11 cellular contexts compared by ENCODE assay signal in the genomic region with DNA sequence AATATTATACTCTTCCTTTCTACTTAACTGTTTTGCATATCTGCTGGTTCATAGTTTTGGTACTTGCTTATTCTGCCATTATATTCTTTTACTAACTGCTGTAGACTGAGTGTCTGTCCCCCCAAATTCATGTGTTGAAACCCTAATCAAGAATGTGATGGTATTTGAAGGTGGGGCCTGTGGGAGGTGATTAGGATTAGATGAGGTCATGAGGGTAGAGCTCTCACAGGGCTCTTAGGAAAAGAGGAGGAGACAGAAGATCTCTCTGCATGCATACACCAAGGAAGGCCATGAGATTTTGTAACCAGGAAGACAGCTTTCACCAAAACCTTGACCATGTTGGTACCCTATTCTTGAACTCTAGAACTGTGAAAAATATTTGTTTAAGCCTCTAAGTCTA.
DNase-seq lines count a peak whose midpoint lies in the region; ATAC-seq and TF ChIP-seq lines count a peak whose summit lies in the region.
"Had no signal": no experiment of that assay in that cellular context is flagged by ENCODE, and none has a peak within 500 bp of the region (broad histone marks: within the 10 kb centered on the region; RNA-seq: fewer than 3 reads in every experiment).

No MANE protein-coding gene starts in this region.

- H3K9me3 ChIP-seq in SU-DHL-6 (ENCODE audit: insufficient read depth, low read length) = no peaks in the 10 kb centered on the region
- H3K9me3 ChIP-seq: SJSA1 had no signal

- peak overlapping the region; percentile 39 for H3K4me3 ChIP-seq in SU-DHL-6 (ENCODE audit: insufficient read depth, low read length, poor library complexity, severe bottlenecking)
- H3K4me3 ChIP-seq in foreskin fibroblast (ENCODE audit: low read depth in 1 of 2, low read length in 2 of 2) = no peak overlapping the region
- H3K4me3 ChIP-seq: SJSA1 had no signal

- peaks cover 48% of the 10 kb centered on the region for H3K4me1 Mint-ChIP-seq in activated naive CD4-positive, alpha-beta T cell treated with anti-CD3 and anti-CD28 coated beads for 36 hours (ENCODE audit: low read depth)

- TF ChIP-seq CTCF in SU-DHL-6 (IDR thresholded peaks at IDR 0.05; ENCODE audit: insufficient read depth, low read length, poor library complexity, severe bottlenecking) = no peak
- TF ChIP-seq CTCF in foreskin fibroblast (IDR thresholded peaks at IDR 0.05; ENCODE audit: low read depth, low read length) = no peak

- CTCF ChIA-PET in activated naive CD4-positive, alpha-beta T cell treated with anti-CD3 and anti-CD28 coated beads for 36 hours (lab: Charles Lee) = interaction anchor here (1.0 kb wide), 1 partner anchor 51 kb away, joined by 4 read pairs; no protein-coding TSS in a partner anchor

- ATAC-seq in HG02885 (IDR thresholded peaks at IDR 0.05; ENCODE audit: poor library complexity, unreplicated experiment) = peak; percentile 0
- peak; percentile 53 for ATAC-seq in stimulated activated naive CD8-positive, alpha-beta T cell treated with anti-CD3 and anti-CD28 coated beads, Interleukin-15, Interleukin-2, amounts not matched to agents 100 U/mL and 50 U/mL, for 24 hours

- peak overlapping the region; percentile 89 for H3K27ac ChIP-seq in SU-DHL-6 (ENCODE audit: low read depth, low read length)
- H3K27ac ChIP-seq: SJSA1 had no signal

- H3K27ac Mint-ChIP-seq in activated naive CD4-positive, alpha-beta T cell treated with anti-CD3 and anti-CD28 coated beads for 36 hours = peak overlapping the region; percentile 72

- peak overlapping the region; percentile 51 for H3K9ac ChIP-seq in SU-DHL-6 (ENCODE audit: low read length)

- H3K4me3 Mint-ChIP-seq in activated naive CD4-positive, alpha-beta T cell treated with anti-CD3 and anti-CD28 coated beads for 36 hours = peak overlapping the region; percentile 62

- intact Hi-C loops in activated naive CD4-positive, alpha-beta T cell treated with anti-CD3 and anti-CD28 coated beads for 36 hours (cut with micrococcal nuclease) = loop anchor here (1.0 kb wide), 1 partner anchor 28 kb away; no protein-coding TSS in a partner anchor

- H3K79me2 ChIP-seq in SU-DHL-6 (ENCODE audit: insufficient read depth, low read length) = no peaks in the 10 kb centered on the region

- peaks cover 34% of the 10 kb centered on the region for H3F3A ChIP-seq in SU-DHL-6 (ENCODE audit: insufficient read depth)

- peak overlapping the region; percentile 69 for H2AFZ ChIP-seq in SU-DHL-6 (ENCODE audit: low read depth, low read length, severe bottlenecking)

- no peaks in the 10 kb centered on the region for H3K36me3 Mint-ChIP-seq in activated naive CD4-positive, alpha-beta T cell treated with anti-CD3 and anti-CD28 coated beads for 36 hours (ENCODE audit: low read depth)

- H3K9me2 ChIP-seq in SU-DHL-6 (replicated peaks; ENCODE audit: insufficient read depth, low read length) = no peaks in the 10 kb centered on the region

- no peaks in the 10 kb centered on the region for H3K36me3 ChIP-seq in SU-DHL-6 (ENCODE audit: low read length)
- H3K36me3 ChIP-seq: SJSA1 had no signal

- H3K27me3 ChIP-seq in SU-DHL-6 (ENCODE audit: low read length) = no peaks in the 10 kb centered on the region
- H3K27me3 ChIP-seq: SJSA1 had no signal

- H4K20me1 ChIP-seq in SU-DHL-6 (ENCODE audit: low read depth, low read length) = no peaks in the 10 kb centered on the region

- DNase-seq in activated naive CD4-positive, alpha-beta T cell treated with anti-CD3 and anti-CD28 coated beads for 36 hours = no peak
- no peak for DNase-seq in activated naive CD4-positive, alpha-beta T cell treated with anti-CD3 and anti-CD28 coated beads, Interleukin-2, amount 50 U/mL, for 16 hours
- DNase-seq in stimulated activated naive CD8-positive, alpha-beta T cell treated with anti-CD3 and anti-CD28 coated beads, Interleukin-15, Interleukin-2, amounts not matched to agents 100 U/mL and 50 U/mL, for 24 hours = no peak
- DNase-seq in NCI-H2081 (lab: John Stamatoyannopoulos, UW) (no peak), foreskin fibroblast (no peak), GDM1 (lab: John Stamatoyannopoulos, UW) (no peak)
- DNase-seq: effector CD4-positive, alpha-beta T cell; NCI-H146 had no signal

- no peaks in the 10 kb centered on the region for H3K27me3 Mint-ChIP-seq in activated naive CD4-positive, alpha-beta T cell treated with anti-CD3 and anti-CD28 coated beads for 36 hours (ENCODE audit: low read depth)

- peak overlapping the region; percentile 89 for H3K4me2 ChIP-seq in SU-DHL-6 (ENCODE audit: low read depth, low read length, poor library complexity, severe bottlenecking)

- H3K9me3 Mint-ChIP-seq in activated naive CD4-positive, alpha-beta T cell treated with anti-CD3 and anti-CD28 coated beads for 36 hours = no peaks in the 10 kb centered on the region
